In the genomic region with DNA sequence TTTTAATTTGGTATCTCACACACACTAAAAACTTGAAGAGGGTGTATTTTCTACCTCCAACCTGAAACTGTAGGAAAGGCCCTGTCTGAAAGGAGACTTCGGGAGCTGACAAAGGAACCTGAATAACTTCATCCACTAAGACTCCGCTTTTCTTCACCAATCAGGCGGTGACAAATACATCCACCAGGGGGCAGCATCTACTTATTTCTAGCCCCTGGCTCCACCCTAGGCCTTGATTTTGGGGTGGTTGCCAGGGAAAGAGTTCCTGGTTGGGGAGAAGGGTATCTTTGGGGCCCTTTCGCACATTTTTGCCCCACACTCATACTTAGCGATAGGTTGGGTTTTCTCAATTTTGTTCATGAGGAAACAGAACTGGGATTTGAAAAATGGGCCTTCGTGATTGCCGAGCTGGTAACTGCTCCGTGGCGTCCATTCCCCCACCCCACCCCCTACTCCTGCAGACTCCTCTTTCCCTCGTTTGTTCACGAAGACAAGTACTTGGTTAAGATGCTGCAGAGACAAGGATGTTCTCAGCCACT, we compare ENCODE assay signal across 8 cellular contexts. TPM values are rescaled to one million over a fixed set of nuclear protein-coding genes. Genes with fewer than 3 reads are reported as not detected.
A peak's percentile ranks its signal among the peaks of the same experiment; 100 is the strongest.
DNase-seq lines count a peak whose midpoint lies in the region; ATAC-seq and TF ChIP-seq lines count a peak whose summit lies in the region.

No MANE protein-coding gene starts in this region.

- peaks cover 5% of the 10 kb centered on the region; the same call in 1 of the 2 replicates for H3K4me1 ChIP-seq in BE2C
- H3K4me1 ChIP-seq in duodenal mucosa (ENCODE audit: control insufficient read depth in 1 of 2, insufficient read depth in 2 of 2, low read length in 2 of 2), result peaks cover 13% of the 10 kb centered on the region in 2 donors
- H3K4me1 ChIP-seq in lung (ENCODE audit: control insufficient read depth in 2 of 2, insufficient read depth in 2 of 2, low read length in 2 of 2), result no peaks in the 10 kb centered on the region

- peak; percentile 90 for DNase-seq in BE2C
- peak; percentile 94 for DNase-seq in NCI-H82 (lab: John Stamatoyannopoulos, UW)
- peak; percentile 91 for DNase-seq in activated CD4-positive, alpha-beta memory T cell treated with anti-CD3 and anti-CD28 coated beads, Interleukin-2, amount 10 ng/mL, durations not matched to agents 7 days and 5 days
- DNase-seq in lung (ENCODE audit: low spot score), result peak; percentile 94
- DNase-seq in stimulated activated CD4-positive, alpha-beta T cell treated with anti-CD3 and anti-CD28 coated beads, TNF-alpha, amount 100 ng/mL, for 24 hours (ENCODE audit: low read depth in 3 of 3), result peak; percentile 75 to 89 (median 89)

- H3K9me3 ChIP-seq in BE2C (no peaks in the 10 kb centered on the region), duodenal mucosa (ENCODE audit: control insufficient read depth in 1 of 2, low read length in 2 of 2) (no peaks in the 10 kb centered on the region), lung (ENCODE audit: control insufficient read depth in 2 of 2, insufficient read depth in 1 of 2, low read length in 1 of 2) (no peaks in the 10 kb centered on the region)

- 23 to 29% methylated on average over 11 of the region's 11 CpGs for WGBS in lung, 2 donors

- H3K36me3 Mint-ChIP-seq in activated CD4-positive, alpha-beta memory T cell treated with anti-CD3 and anti-CD28 coated beads, Interleukin-2, amount 10 ng/mL, durations not matched to agents 7 days and 5 days (ENCODE audit: low read depth), result no peaks in the 10 kb centered on the region

- no peaks in the 10 kb centered on the region for H3K27me3 Mint-ChIP-seq in activated CD4-positive, alpha-beta memory T cell treated with anti-CD3 and anti-CD28 coated beads, Interleukin-2, amount 10 ng/mL, durations not matched to agents 7 days and 5 days

- H3K36me3 ChIP-seq in BE2C, result no peaks in the 10 kb centered on the region
- H3K36me3 ChIP-seq in duodenal mucosa (ENCODE audit: control insufficient read depth in 1 of 2, insufficient read depth in 2 of 2, low read length in 2 of 2), result no peaks in the 10 kb centered on the region
- H3K36me3 ChIP-seq in lung (ENCODE audit: control insufficient read depth in 2 of 2, insufficient read depth in 2 of 2, low read length in 2 of 2), result no peaks in the 10 kb centered on the region

- H3K27me3 ChIP-seq in BE2C (no peaks in the 10 kb centered on the region), duodenal mucosa (ENCODE audit: control insufficient read depth in 1 of 2, insufficient read depth in 2 of 2, low read length in 2 of 2) (no peaks in the 10 kb centered on the region), lung (ENCODE audit: control insufficient read depth, insufficient read depth) (no peaks in the 10 kb centered on the region)

- CTCF ChIA-PET in activated CD4-positive, alpha-beta memory T cell treated with anti-CD3 and anti-CD28 coated beads, Interleukin-2, amount 10 ng/mL, durations not matched to agents 7 days and 5 days (lab: Charles Lee), result interaction anchor here (0.6 to 11.0 kb wide), 25 partner anchors 9 to 601 kb away, joined by 3 to 239 read pairs (median 4); a partner anchor contains a TSS

- peak overlapping the region; percentile 47 for H3K27ac Mint-ChIP-seq in activated CD4-positive, alpha-beta memory T cell treated with anti-CD3 and anti-CD28 coated beads, Interleukin-2, amount 10 ng/mL, durations not matched to agents 7 days and 5 days

- no peak overlapping the region for H3K9ac ChIP-seq in duodenal mucosa (ENCODE audit: low read depth in 1 of 2, low read length in 2 of 2)

- no peaks in the 10 kb centered on the region for H3K9me3 Mint-ChIP-seq in activated CD4-positive, alpha-beta memory T cell treated with anti-CD3 and anti-CD28 coated beads, Interleukin-2, amount 10 ng/mL, durations not matched to agents 7 days and 5 days

- no peak overlapping the region for H3K4me3 Mint-ChIP-seq in activated CD4-positive, alpha-beta memory T cell treated with anti-CD3 and anti-CD28 coated beads, Interleukin-2, amount 10 ng/mL, durations not matched to agents 7 days and 5 days

- TF ChIP-seq CTCF in BE2C (IDR thresholded peaks at IDR 0.05; ENCODE audit: low read depth, low read length), result peak; percentile 95
- TF ChIP-seq CTCF in lung (IDR thresholded peaks at IDR 0.05; ENCODE audit: control extremely low read depth, extremely low read depth), result peak; percentile 96

- peak overlapping the region; percentile 35 for H3K27ac ChIP-seq in duodenal mucosa (ENCODE audit: low read depth, low read length)
- H3K27ac ChIP-seq in lung (ENCODE audit: low read depth in 1 of 2, low read length in 1 of 2), result peak overlapping the region in 1 of 2 donors; percentile 40

- POLR2A ChIA-PET in activated CD4-positive, alpha-beta memory T cell treated with anti-CD3 and anti-CD28 coated beads, Interleukin-2, amount 10 ng/mL, durations not matched to agents 7 days and 5 days (lab: Charles Lee), result interaction anchor here (1.1 to 20.5 kb wide), 5 partner anchors 10 to 89 kb away, joined by 3 to 903 read pairs (median 5); a partner anchor contains a TSS

- ATAC-seq in HG02759 (IDR thresholded peaks at IDR 0.05; ENCODE audit: unreplicated experiment) (peak; percentile 41), lung (ENCODE audit: insufficient read depth, low FRiP score) (peak; percentile 80), GM19455 (IDR thresholded peaks at IDR 0.05; ENCODE audit: unreplicated experiment) (no peak)

- no peak overlapping the region for H3K4me3 ChIP-seq in BE2C (ENCODE audit: low read depth, low read length)
- no peak overlapping the region for H3K4me3 ChIP-seq in duodenal mucosa (ENCODE audit: low read depth in 1 of 2, low read length in 2 of 2)
- H3K4me3 ChIP-seq in lung, result no peak overlapping the region

- H3K4me1 Mint-ChIP-seq in activated CD4-positive, alpha-beta memory T cell treated with anti-CD3 and anti-CD28 coated beads, Interleukin-2, amount 10 ng/mL, durations not matched to agents 7 days and 5 days, result peaks cover 50% of the 10 kb centered on the region

RNA-seq across cellular contexts. Expression of a gene that starts 4.8 kb away (rescaled TPM):
- polyA plus RNA-seq in BE2C (2012; ENCODE audit: insufficient read depth, insufficient read length, low read depth), result 78.8 TPM
- 1 to 10 TPM; 5.5 to 6.4 TPM for total RNA-seq in activated CD4-positive, alpha-beta memory T cell treated with anti-CD3 and anti-CD28 coated beads, Interleukin-2, amount 10 ng/mL, durations not matched to agents 7 days and 5 days
- 10 to 100 TPM; 10.3 to 16.6 TPM for total RNA-seq in lung
- polyA plus RNA-seq in lung, result 10 to 100 TPM; 16.2 to 37.8 TPM
